8 cellular contexts compared by ENCODE assay signal in genomic region chr2:136255648-136256461, GRCh38.
DNase-seq lines count a peak whose midpoint lies in the region; ATAC-seq and TF ChIP-seq lines count a peak whose summit lies in the region.

No MANE protein-coding gene starts in this region.

- peak in 1 of 6 experiments; percentile 18 for TF ChIP-seq CTCF in Peyer's patch (IDR thresholded peaks at IDR 0.05)
- TF ChIP-seq CTCF in mammary epithelial cell (conservative IDR thresholded peaks at IDR 0.05 in 1 of 2, IDR thresholded peaks at IDR 0.05 in 1 of 2; ENCODE audit: extremely low read depth in 1 of 2, insufficient read depth in 1 of 2, low read depth in 1 of 2, low read length in 2 of 2), result no peak
- no peak for TF ChIP-seq CTCF in transverse colon (IDR thresholded peaks at IDR 0.05)

- peak; percentile 46 for DNase-seq in activated T-cell treated with anti-CD3 and anti-CD28 coated beads, Interleukin-2, amount 50 U/mL, for 1 hour
- no peak for DNase-seq in activated T-cell treated with anti-CD3 and anti-CD28 coated beads, Interleukin-2, amount 50 U/mL, for 48 hours
- peak in 2 of 3 donors; percentile 62 to 73 for DNase-seq in Peyer's patch
- DNase-seq in mammary epithelial cell, result no peak
- no peak for DNase-seq in transverse colon

- no TSS peak for BruUV-seq in mammary epithelial cell (replicated peaks; lab: Mats Ljungman, UMichigan)

- no peak overlapping the region for H3K4me3 ChIP-seq in Peyer's patch
- no peak overlapping the region for H3K4me3 ChIP-seq in skeletal muscle tissue (ENCODE audit: low read length in 3 of 3)
- no peak overlapping the region for H3K4me3 ChIP-seq in mammary epithelial cell (replicated peaks in 1 of 3; ENCODE audit: insufficient read depth in 1 of 3, low read depth in 2 of 3, low read length in 3 of 3)
- H3K4me3 ChIP-seq in transverse colon, result no peak overlapping the region

- H3K9ac ChIP-seq in skeletal muscle tissue (ENCODE audit: low read depth in 1 of 3, low read length in 3 of 3) (no peak overlapping the region), mammary epithelial cell (ENCODE audit: insufficient read depth, low read length) (no peak overlapping the region)

- peak overlapping the region in 3 of 4 donors; percentile 9 to 73 (median 28) for H3K27ac ChIP-seq in Peyer's patch
- peak overlapping the region; percentile 20 for H3K27ac ChIP-seq in skeletal muscle tissue (ENCODE audit: low read depth, low read length)
- no peak overlapping the region for H3K27ac ChIP-seq in mammary epithelial cell (ENCODE audit: insufficient read depth, low read depth, low read length)
- no peak overlapping the region for H3K27ac ChIP-seq in transverse colon

- 60% methylated on average over 9 of the region's 9 CpGs for whole genome bisulfite sequencing in mammary epithelial cell (ENCODE audit: low coverage, missing lambda C conversion rate)
- WGBS in transverse colon (ENCODE audit: low coverage in 1 of 2), 2 donors, result 33 to 70% methylated on average over 2 to 9 of the region's 9 CpGs

- H3K4me1 ChIP-seq in Peyer's patch (peaks cover 0 to 5% (median 0%) of the 10 kb centered on the region in 4 donors), skeletal muscle tissue (ENCODE audit: control insufficient read depth in 3 of 3, insufficient read depth in 3 of 3, low read length in 3 of 3) (peaks cover 0 to 10% (median 8%) of the 10 kb centered on the region in 3 donors), mammary epithelial cell (ENCODE audit: insufficient read depth, low read length) (no peaks in the 10 kb centered on the region), transverse colon (no peaks in the 10 kb centered on the region)

- H3K9me3 ChIP-seq in Peyer's patch (no peaks in the 10 kb centered on the region), skeletal muscle tissue (ENCODE audit: control insufficient read depth in 3 of 3, low read length in 3 of 3) (no peaks in the 10 kb centered on the region), mammary epithelial cell (replicated peaks; ENCODE audit: insufficient read depth, low read length) (no peaks in the 10 kb centered on the region), transverse colon (no peaks in the 10 kb centered on the region)

- dilution Hi-C loops in mammary epithelial cell (cut with HindIII; ENCODE audit: low sequenced_read_pairs), result loop anchor here (5.0 kb wide), 1 partner anchor 89 kb away; no protein-coding TSS in a partner anchor

- H2AFZ ChIP-seq in mammary epithelial cell (ENCODE audit: low read depth, low read length), result no peak overlapping the region

- in situ Hi-C loops in mammary epithelial cell (cut with MboI; ENCODE audit: low sequenced_read_pairs in 2 of 2), result no loop called here
- in situ Hi-C loops in transverse colon (cut with MboI; ENCODE audit: low pct_ligation_motif_present in 1 of 4, low pct_unique_long_range_greater_than_20kb in 1 of 4, low sequenced_read_pairs in 3 of 4), result no loop called here

- no peaks in the 10 kb centered on the region for H4K20me1 ChIP-seq in mammary epithelial cell (ENCODE audit: insufficient read depth, low read length)

- H3K36me3 ChIP-seq in Peyer's patch, result no peaks in the 10 kb centered on the region
- H3K36me3 ChIP-seq in skeletal muscle tissue (ENCODE audit: control insufficient read depth in 3 of 3, insufficient read depth in 3 of 3, low read length in 3 of 3), result no peaks in the 10 kb centered on the region
- no peaks in the 10 kb centered on the region for H3K36me3 ChIP-seq in mammary epithelial cell (ENCODE audit: insufficient read depth, low read length)
- H3K36me3 ChIP-seq in transverse colon, result no peaks in the 10 kb centered on the region

- no peaks in the 10 kb centered on the region for H3K27me3 ChIP-seq in Peyer's patch
- no peaks in the 10 kb centered on the region for H3K27me3 ChIP-seq in skeletal muscle tissue (ENCODE audit: control insufficient read depth in 3 of 3, insufficient read depth in 3 of 3, low read length in 3 of 3)
- H3K27me3 ChIP-seq in mammary epithelial cell (ENCODE audit: insufficient read depth, low read length), result no peaks in the 10 kb centered on the region
- no peaks in the 10 kb centered on the region for H3K27me3 ChIP-seq in transverse colon

- ATAC-seq in HG02623 (IDR thresholded peaks at IDR 0.05; ENCODE audit: unreplicated experiment), result peak; percentile 37
- ATAC-seq in HG02763 (IDR thresholded peaks at IDR 0.05; ENCODE audit: unreplicated experiment), result no peak

- H3K79me2 ChIP-seq in mammary epithelial cell (ENCODE audit: insufficient read depth, low read length), result no peaks in the 10 kb centered on the region

- no peak for TF ChIP-seq EP300 in transverse colon (IDR thresholded peaks at IDR 0.05; ENCODE audit: low read depth)

- intact Hi-C loops in mammary epithelial cell (cut with micrococcal nuclease), result no loop called here
- intact Hi-C loops in transverse colon (cut with DNase I; ENCODE audit: low total_unique reads), result no loop called here

- no peak overlapping the region for H3K4me2 ChIP-seq in mammary epithelial cell (ENCODE audit: insufficient read depth, low read depth, low read length)

- TF ChIP-seq POLR2A in Peyer's patch (IDR thresholded peaks at IDR 0.05), result no peak
- no peak for TF ChIP-seq POLR2A in transverse colon (IDR thresholded peaks at IDR 0.05)

- CTCF ChIA-PET in mammary epithelial cell (lab: Charles Lee; ENCODE audit: low non-redundant PET), result no interaction called here

Comparison
In these comparisons a context has a peak if more than half of its experiments do, and no peak if none do; other contexts are left out.
1. DNase-seq: peak in activated T-cell treated with anti-CD3 and anti-CD28 coated beads, Interleukin-2, amount 50 U/mL, for 1 hour (single experiment) and Peyer's patch (2 of 3); none in activated T-cell treated with anti-CD3 and anti-CD28 coated beads, Interleukin-2, amount 50 U/mL, for 48 hours (0 of 2), mammary epithelial cell (single experiment) and transverse colon (single experiment).
2. H3K27ac ChIP-seq: peak in Peyer's patch (3 of 4) and skeletal muscle tissue (single experiment); none in mammary epithelial cell (single experiment) and transverse colon (0 of 4).